Comparison of ENCODE assay signal across 2 cellular contexts in genomic region chr10:21626457-21627161, GRCh38.
TF ChIP-seq lines count a peak whose summit lies in the region.

No MANE protein-coding gene starts in this region.

TF ChIP-seq in SK-N-SH treated with all-trans-retinoic acid at 6 μM for 48 hours, 23 proteins besides CTCF, POLR2A, EP300 and RAD21:
- no peak for TF ChIP-seq POU6F1 (CRISPR knock-in tag; IDR thresholded peaks at IDR 0.05; ENCODE audit: borderline replicate concordance, low read depth)
- no peak for TF ChIP-seq ZFP3 (CRISPR knock-in tag; IDR thresholded peaks at IDR 0.05)
- no peak for TF ChIP-seq TOX (CRISPR knock-in tag; IDR thresholded peaks at IDR 0.05; ENCODE audit: borderline replicate concordance)
- TF ChIP-seq ESRRG (CRISPR knock-in tag; IDR thresholded peaks at IDR 0.05) = no peak
- no peak for TF ChIP-seq PPARA (CRISPR knock-in tag; IDR thresholded peaks at IDR 0.05; ENCODE audit: borderline replicate concordance)
- TF ChIP-seq BACH2 (CRISPR knock-in tag; IDR thresholded peaks at IDR 0.05; ENCODE audit: borderline replicate concordance) = no peak
- no peak for TF ChIP-seq TSHZ2 (CRISPR knock-in tag; IDR thresholded peaks at IDR 0.05)
- no peak for TF ChIP-seq ZFP30 (CRISPR knock-in tag; IDR thresholded peaks at IDR 0.05)
- TF ChIP-seq ARNTL (CRISPR knock-in tag; IDR thresholded peaks at IDR 0.05; ENCODE audit: borderline replicate concordance, low read depth) = no peak
- no peak for TF ChIP-seq PATZ1 (CRISPR knock-in tag; IDR thresholded peaks at IDR 0.05; ENCODE audit: borderline replicate concordance)
- TF ChIP-seq SNAI2 (CRISPR knock-in tag; IDR thresholded peaks at IDR 0.05) = no peak
- no peak for TF ChIP-seq OSR1 (CRISPR knock-in tag; IDR thresholded peaks at IDR 0.05)
- TF ChIP-seq ZNF70 (CRISPR knock-in tag; IDR thresholded peaks at IDR 0.05) = no peak
- TF ChIP-seq RARB (CRISPR knock-in tag; IDR thresholded peaks at IDR 0.05) = no peak
- no peak for TF ChIP-seq ISL1 (CRISPR knock-in tag; IDR thresholded peaks at IDR 0.05)
- no peak for TF ChIP-seq TCF4 (CRISPR knock-in tag; IDR thresholded peaks at IDR 0.05; ENCODE audit: borderline replicate concordance)
- TF ChIP-seq ZNF8 (CRISPR knock-in tag; IDR thresholded peaks at IDR 0.05) = no peak
- TF ChIP-seq CSDC2 (CRISPR knock-in tag; IDR thresholded peaks at IDR 0.05) = no peak

TF ChIP-seq in SK-N-SH, 30 proteins besides CTCF, POLR2A, EP300 and RAD21 (continued from another document):
- no peak for TF ChIP-seq REST (IDR thresholded peaks at IDR 0.05; ENCODE audit: low read depth, low read length)
- TF ChIP-seq TAF1 (IDR thresholded peaks at IDR 0.05; ENCODE audit: borderline replicate concordance, low read depth, low read length) = no peak
- TF ChIP-seq ZBTB33 (IDR thresholded peaks at IDR 0.05; ENCODE audit: borderline replicate concordance, low read depth) = no peak
- no peak for TF ChIP-seq FOXM1 (IDR thresholded peaks at IDR 0.05; ENCODE audit: low read depth)
- TF ChIP-seq JUND (IDR thresholded peaks at IDR 0.05) = no peak
- TF ChIP-seq SIN3A (IDR thresholded peaks at IDR 0.05; ENCODE audit: borderline replicate concordance, low read depth, low read length) = no peak
- no peak for TF ChIP-seq YY1 (IDR thresholded peaks at IDR 0.05; ENCODE audit: low read depth)
- TF ChIP-seq GATA2 (CRISPR knock-in tag; IDR thresholded peaks at IDR 0.05) = no peak
- TF ChIP-seq ELF1 (IDR thresholded peaks at IDR 0.05) = no peak
- TF ChIP-seq CHD2 (IDR thresholded peaks at IDR 0.05; ENCODE audit: low read length, partially characterized antibody) = no peak
